ENCODE assay signal across 1 cellular context in genomic region chr7:73749931-73750776, GRCh38.
TF ChIP-seq lines count a peak whose summit lies in the region.

No MANE protein-coding gene starts in this region.

TF ChIP-seq in K562, 482 proteins besides CTCF, POLR2A, EP300 and RAD21 (continued from another document and continues in another):
- TF ChIP-seq ZNF639 (CRISPR knock-in tag; conservative IDR thresholded peaks at IDR 0.05 in 1 of 2, IDR thresholded peaks at IDR 0.05 in 1 of 2): peak in 1 of 2 experiments; percentile 42; a peak in 1 of 4 replicates
- no peak for TF ChIP-seq SP2 (IDR thresholded peaks at IDR 0.05; ENCODE audit: extremely low read depth, low read depth, low read length, poor library complexity, severe bottlenecking)
- TF ChIP-seq ZBTB33 (CRISPR knock-in tag; IDR thresholded peaks at IDR 0.05): no peak
- TF ChIP-seq SMARCE1 (IDR thresholded peaks at IDR 0.05): peak; percentile 65; the same call in 1 of the 2 replicates
- TF ChIP-seq ZNF197 (CRISPR knock-in tag; IDR thresholded peaks at IDR 0.05; ENCODE audit: low read depth): 0 out of 2 replicates have a peak, but pooled peaks have one; percentile 48
- TF ChIP-seq CBFB (CRISPR knock-in tag; IDR thresholded peaks at IDR 0.05): 0 out of 2 replicates have a peak, but pooled peaks have one; percentile 43
- no peak for TF ChIP-seq ZNF512 (tag; IDR thresholded peaks at IDR 0.05)
- TF ChIP-seq RFX5 (IDR thresholded peaks at IDR 0.05; ENCODE audit: low read depth, low read length): no peak
- TF ChIP-seq CHD7 (IDR thresholded peaks at IDR 0.05; ENCODE audit: low read depth, low read length): no peak
- TF ChIP-seq TCF3 (CRISPR knock-in tag; IDR thresholded peaks at IDR 0.05): peak; percentile 76
- TF ChIP-seq ZNF398 (CRISPR knock-in tag; IDR thresholded peaks at IDR 0.05): no peak
- TF ChIP-seq ELF1 (tag; IDR thresholded peaks at IDR 0.05): no peak
- peak; percentile 35; the same call in 1 of the 2 replicates for TF ChIP-seq MAX (CRISPR knock-in tag; IDR thresholded peaks at IDR 0.05)
- no peak for TF ChIP-seq SETDB1 (IDR thresholded peaks at IDR 0.05; ENCODE audit: low read length)
- TF ChIP-seq ARID4B (CRISPR knock-in tag; IDR thresholded peaks at IDR 0.05): no peak; the same call in 1 of the 2 replicates
- TF ChIP-seq RNF2 (IDR thresholded peaks at IDR 0.05): peak; percentile 70; the same call in 1 of the 2 replicates
- TF ChIP-seq HMBOX1 (IDR thresholded peaks at IDR 0.05): peak; percentile 52; the same call in 1 of the 2 replicates
- TF ChIP-seq NFYB (IDR thresholded peaks at IDR 0.05; ENCODE audit: extremely low read depth, insufficient read length): no peak
- no peak for TF ChIP-seq YY1 (IDR thresholded peaks at IDR 0.05; ENCODE audit: borderline replicate concordance in 1 of 3, control insufficient read depth in 1 of 3, extremely low read depth in 1 of 3, insufficient read depth in 3 of 3, insufficient read length in 1 of 3, insufficient replicate concordance in 2 of 3, low read depth in 1 of 3, low read length in 2 of 3)
- TF ChIP-seq SIRT6 (IDR thresholded peaks at IDR 0.05; ENCODE audit: low read depth, low read length): no peak
- TF ChIP-seq RB1 (IDR thresholded peaks at IDR 0.05; ENCODE audit: low read depth): no peak
- no peak for TF ChIP-seq GATA2 (CRISPR knock-in tag; IDR thresholded peaks at IDR 0.05)
- TF ChIP-seq HNRNPLL (IDR thresholded peaks at IDR 0.05; ENCODE audit: low read depth, low read length, poor library complexity, severe bottlenecking): peak; percentile 11
- no peak for TF ChIP-seq CEBPG (CRISPR knock-in tag; IDR thresholded peaks at IDR 0.05)
- TF ChIP-seq CEBPG (tag; conservative IDR thresholded peaks at IDR 0.05 in 1 of 2, IDR thresholded peaks at IDR 0.05 in 1 of 2): no peak
